Comparison of ENCODE assay signal across 21 cellular contexts in the genomic region with DNA sequence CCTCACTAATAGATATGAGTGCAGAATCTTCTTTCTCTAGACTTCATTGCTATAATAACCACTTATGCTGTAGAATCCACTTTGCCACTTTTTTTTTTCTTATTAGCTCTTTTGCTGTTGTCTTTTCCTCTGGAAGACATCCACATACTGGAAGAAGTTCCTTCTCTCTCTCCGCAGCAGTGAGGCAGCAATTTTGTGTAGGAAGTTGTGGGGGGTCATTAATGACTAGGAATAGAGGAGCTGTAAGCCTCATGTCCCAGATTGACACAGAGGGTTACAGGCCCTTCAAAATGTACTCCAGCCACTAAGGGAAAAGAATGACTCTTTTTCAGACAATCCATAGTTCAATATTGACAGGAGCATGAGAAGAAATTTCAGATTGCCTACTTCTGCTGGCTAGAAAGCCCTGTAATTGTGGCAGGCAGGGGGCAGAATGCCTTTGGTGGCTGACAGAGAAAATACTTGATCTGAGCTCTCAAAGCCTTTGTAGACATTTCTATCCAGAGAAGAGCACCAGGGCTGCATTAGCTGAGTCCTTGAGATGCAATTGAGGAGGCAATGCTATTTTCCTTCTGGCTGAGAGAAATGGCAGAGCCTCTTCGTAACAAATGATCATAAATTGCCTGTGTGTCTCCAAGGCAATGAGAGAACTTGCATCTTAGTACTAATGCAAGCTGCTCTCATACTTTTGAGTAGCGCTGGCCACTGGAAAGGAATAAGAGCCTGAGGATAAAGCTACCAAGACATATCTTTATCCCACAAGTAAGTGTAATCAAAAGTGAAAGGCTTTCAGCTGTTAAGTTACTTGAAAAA.
"Had no signal": no experiment of that assay in that cellular context is flagged by ENCODE, and none has a peak within 500 bp of the region (broad histone marks: within the 10 kb centered on the region; RNA-seq: fewer than 3 reads in every experiment).

No MANE protein-coding gene starts in this region.

- H3K27ac Mint-ChIP-seq: activated CD4-positive, alpha-beta memory T cell treated with anti-CD3 and anti-CD28 coated beads for 36 hours; activated CD4-positive, alpha-beta T cell treated with anti-CD3 and anti-CD28 coated beads for 36 hours; activated CD8-positive, alpha-beta memory T cell treated with anti-CD3 and anti-CD28 coated beads, Interleukin-2, amount 10 ng/mL, durations not matched to agents 7 days and 5 days; activated naive CD4-positive, alpha-beta T cell treated with anti-CD3 and anti-CD28 coated beads for 36 hours; activated naive CD8-positive, alpha-beta T cell treated with anti-CD3 and anti-CD28 coated beads, Interleukin-2, amount 50 U/mL, for 24 hours; activated T-helper 2 cell treated with anti-CD3 and anti-CD28 coated beads, Interferon-gamma antibody, Interleukin-2, Interleukin-4, amounts not matched to agents 10 μg/mL and 5 μg/mL and 100 μg/mL, durations not matched to agents 14 hours and 24 hours and 36 hours; stimulated activated naive B cell treated with anti-CD40 and anti-IgM and Interleukin-4, amounts not matched to agents 10 μg/mL and 1 μg/mL and 100 μg/mL, for 72 hours had no signal

- H3K4me3 Mint-ChIP-seq: activated CD4-positive, alpha-beta memory T cell treated with anti-CD3 and anti-CD28 coated beads for 36 hours; activated CD4-positive, alpha-beta T cell treated with anti-CD3 and anti-CD28 coated beads for 36 hours; activated CD8-positive, alpha-beta memory T cell treated with anti-CD3 and anti-CD28 coated beads, Interleukin-2, amount 10 ng/mL, durations not matched to agents 7 days and 5 days; activated naive CD4-positive, alpha-beta T cell treated with anti-CD3 and anti-CD28 coated beads for 36 hours; activated naive CD8-positive, alpha-beta T cell treated with anti-CD3 and anti-CD28 coated beads, Interleukin-2, amount 50 U/mL, for 24 hours; stimulated activated naive B cell treated with anti-CD40 and anti-IgM and Interleukin-4, amounts not matched to agents 10 μg/mL and 1 μg/mL and 100 μg/mL, for 72 hours had no signal

- H3K9me3 ChIP-seq: breast epithelium, gastroesophageal sphincter, pancreas, transverse colon had no signal

- H3K27ac ChIP-seq: breast epithelium, gastroesophageal sphincter, pancreas, VCaP had no signal

- H3K36me3 ChIP-seq: breast epithelium, gastroesophageal sphincter, pancreas, transverse colon had no signal

- H3K4me1 Mint-ChIP-seq: activated CD4-positive, alpha-beta T cell treated with anti-CD3 and anti-CD28 coated beads for 36 hours; activated CD8-positive, alpha-beta memory T cell treated with anti-CD3 and anti-CD28 coated beads, Interleukin-2, amount 10 ng/mL, durations not matched to agents 7 days and 5 days; activated naive CD8-positive, alpha-beta T cell treated with anti-CD3 and anti-CD28 coated beads, Interleukin-2, amount 50 U/mL, for 24 hours; stimulated activated naive B cell treated with anti-CD40 and anti-IgM and Interleukin-4, amounts not matched to agents 10 μg/mL and 1 μg/mL and 100 μg/mL, for 72 hours had no signal

- H3K4me3 ChIP-seq: breast epithelium, dorsolateral prefrontal cortex, gastroesophageal sphincter, pancreas, transverse colon had no signal

- ATAC-seq: activated CD4-positive, alpha-beta T cell treated with anti-CD3 and anti-CD28 coated beads for 36 hours; activated CD8-positive, alpha-beta memory T cell treated with anti-CD3 and anti-CD28 coated beads, Interleukin-2, amount 10 ng/mL, durations not matched to agents 7 days and 5 days; activated naive CD8-positive, alpha-beta T cell treated with anti-CD3 and anti-CD28 coated beads, Interleukin-2, amount 50 U/mL, for 24 hours; gastroesophageal sphincter; stimulated activated naive B cell treated with anti-CD40 and anti-IgM and Interleukin-4, amounts not matched to agents 10 μg/mL and 1 μg/mL and 100 μg/mL, for 72 hours had no signal

- H3K27me3 ChIP-seq: breast epithelium, dorsolateral prefrontal cortex, gastroesophageal sphincter, pancreas, transverse colon had no signal

- H3K36me3 Mint-ChIP-seq: activated CD4-positive, alpha-beta memory T cell treated with anti-CD3 and anti-CD28 coated beads for 36 hours; activated CD8-positive, alpha-beta memory T cell treated with anti-CD3 and anti-CD28 coated beads, Interleukin-2, amount 10 ng/mL, durations not matched to agents 7 days and 5 days; stimulated activated naive B cell treated with anti-CD40 and anti-IgM and Interleukin-4, amounts not matched to agents 10 μg/mL and 1 μg/mL and 100 μg/mL, for 72 hours had no signal

- H3K4me1 ChIP-seq: breast epithelium, gastroesophageal sphincter, pancreas, transverse colon had no signal

- H3K27me3 Mint-ChIP-seq: activated CD4-positive, alpha-beta memory T cell treated with anti-CD3 and anti-CD28 coated beads for 36 hours; activated CD4-positive, alpha-beta T cell treated with anti-CD3 and anti-CD28 coated beads for 36 hours; activated CD8-positive, alpha-beta memory T cell treated with anti-CD3 and anti-CD28 coated beads, Interleukin-2, amount 10 ng/mL, durations not matched to agents 7 days and 5 days; activated naive CD8-positive, alpha-beta T cell treated with anti-CD3 and anti-CD28 coated beads, Interleukin-2, amount 50 U/mL, for 24 hours; stimulated activated naive B cell treated with anti-CD40 and anti-IgM and Interleukin-4, amounts not matched to agents 10 μg/mL and 1 μg/mL and 100 μg/mL, for 72 hours had no signal

- DNase-seq: activated CD4-positive, alpha-beta memory T cell treated with anti-CD3 and anti-CD28 coated beads for 36 hours; activated CD4-positive, alpha-beta T cell treated with anti-CD3 and anti-CD28 coated beads for 36 hours; activated CD8-positive, alpha-beta memory T cell treated with anti-CD3 and anti-CD28 coated beads, Interleukin-2, amount 10 ng/mL, durations not matched to agents 7 days and 5 days; activated naive CD4-positive, alpha-beta T cell treated with anti-CD3 and anti-CD28 coated beads for 36 hours; activated naive CD8-positive, alpha-beta T cell treated with anti-CD3 and anti-CD28 coated beads, Interleukin-2, amount 50 U/mL, for 24 hours; activated T-cell treated with anti-CD3 and anti-CD28 coated beads, Interleukin-2, amount 50 U/mL, for 1 hour; aorta; dorsolateral prefrontal cortex; kidney; pancreas; retina; stimulated activated CD4-positive, alpha-beta T cell treated with anti-CD3 and anti-CD28 coated beads, Interleukin-15, amount 100 ng/mL, for 24 hours; stimulated activated CD4-positive, alpha-beta T cell treated with anti-CD3 and anti-CD28 coated beads, Interleukin-4, amount 100 ng/mL, for 1 hour; stimulated activated naive B cell treated with anti-CD40 and anti-IgM and Interleukin-4, amounts not matched to agents 10 μg/mL and 1 μg/mL and 100 μg/mL, for 72 hours; T-helper 1 cell; T1000; transverse colon had no signal
